ENCODE assay signal across 11 cellular contexts in the genomic region with DNA sequence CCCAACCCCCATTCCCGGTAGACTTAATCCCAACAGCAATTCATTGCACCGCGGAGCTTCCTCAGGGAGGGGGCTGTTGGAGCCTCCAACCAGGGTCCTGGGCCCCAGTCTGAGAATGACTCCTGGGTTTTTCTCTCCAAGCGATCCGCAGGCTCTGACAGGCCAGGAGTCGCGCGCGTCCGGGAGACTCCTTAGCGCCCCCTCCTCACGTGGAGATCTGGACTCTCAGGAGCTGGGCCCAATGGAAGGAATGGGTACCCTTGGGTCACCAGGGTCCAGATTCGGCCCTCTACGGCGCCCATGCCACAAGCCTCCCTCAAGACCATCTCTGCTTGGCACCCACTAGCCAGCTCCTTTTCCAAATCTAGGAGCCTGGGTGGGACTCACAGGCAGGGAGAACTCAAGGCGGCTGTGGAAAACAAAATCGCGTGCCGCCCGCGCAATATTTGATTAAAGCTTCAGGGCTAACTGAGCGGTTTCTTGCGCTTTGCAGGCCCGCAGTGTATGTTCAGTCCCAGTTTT. TPM values are rescaled to one million over a fixed set of nuclear protein-coding genes. Genes with fewer than 3 reads are reported as not detected.
A peak's percentile ranks its signal among the peaks of the same experiment; 100 is the strongest.
DNase-seq lines count a peak whose midpoint lies in the region; ATAC-seq, FAIRE-seq and TF ChIP-seq lines count a peak whose summit lies in the region.
"Had no signal": no experiment of that assay in that cellular context is flagged by ENCODE, and none has a peak within 500 bp of the region (broad histone marks: within the 10 kb centered on the region; RNA-seq: fewer than 3 reads in every experiment).

No MANE protein-coding gene starts in this region.

- H3K4me3 Mint-ChIP-seq in CD4-positive, alpha-beta memory T cell = peak overlapping the region in 5 of 8 donors; percentile 8 to 67 (median 44)
- H3K4me3 Mint-ChIP-seq in progenitor cell of endocrine pancreas (ENCODE audit: low read depth) = peak overlapping the region; percentile 65

- POLR2A ChIA-PET in CD4-positive, alpha-beta memory T cell (lab: Charles Lee; ENCODE audit: partially characterized antibody) = no interaction called here

- CTCF ChIA-PET in CD4-positive, alpha-beta memory T cell (lab: Charles Lee; ENCODE audit: partially characterized antibody) = no interaction called here

- peaks cover 0 to 62% (median 28%) of the 10 kb centered on the region in 8 donors for H3K9me3 Mint-ChIP-seq in CD4-positive, alpha-beta memory T cell
- no peaks in the 10 kb centered on the region for H3K9me3 Mint-ChIP-seq in progenitor cell of endocrine pancreas (ENCODE audit: low read depth)

- H3K4me3 ChIP-seq in CD4-positive, alpha-beta memory T cell (ENCODE audit: low read length in 2 of 2) = no peak overlapping the region
- H3K4me3 ChIP-seq in WI38 (ENCODE audit: low read depth, low read length) = peak overlapping the region; percentile 56
- H3K4me3 ChIP-seq in heart right ventricle = peak overlapping the region; percentile 14 to 90 (median 74)

- no peak for TF ChIP-seq CTCF in WI38 (IDR thresholded peaks at IDR 0.05; ENCODE audit: low read depth, low read length)
- peak in 1 of 9 donors; percentile 13 for TF ChIP-seq CTCF in heart right ventricle (IDR thresholded peaks at IDR 0.05)
- TF ChIP-seq CTCF in progenitor cell of endocrine pancreas (IDR thresholded peaks at IDR 0.05; ENCODE audit: unreplicated experiment) = no peak

- peaks cover 14% of the 10 kb centered on the region for H3K4me1 ChIP-seq in CD4-positive, alpha-beta memory T cell (ENCODE audit: insufficient read depth, low read length)
- peaks cover 0 to 51% (median 36%) of the 10 kb centered on the region in 9 donors for H3K4me1 ChIP-seq in heart right ventricle

- peaks cover 10 to 51% (median 26%) of the 10 kb centered on the region in 4 donors for H3K4me1 Mint-ChIP-seq in CD4-positive, alpha-beta memory T cell
- peaks cover 10% of the 10 kb centered on the region for H3K4me1 Mint-ChIP-seq in progenitor cell of endocrine pancreas (ENCODE audit: low read depth)

- no peaks in the 10 kb centered on the region for H3K36me3 ChIP-seq in CD4-positive, alpha-beta memory T cell (ENCODE audit: insufficient read depth, low read length)
- H3K36me3 ChIP-seq in heart right ventricle = peaks cover 0 to 12% (median 0%) of the 10 kb centered on the region in 9 donors

- peak overlapping the region in 2 of 7 donors; percentile 55 to 74 for H3K27ac Mint-ChIP-seq in CD4-positive, alpha-beta memory T cell
- peak overlapping the region; percentile 85 for H3K27ac Mint-ChIP-seq in progenitor cell of endocrine pancreas

- no peak for FAIRE-seq in GM19239 (lab: Jason Lieb, UNC)

- H3K36me3 Mint-ChIP-seq in CD4-positive, alpha-beta memory T cell = peaks cover 0 to 5% of the 10 kb centered on the region in 2 donors
- H3K36me3 Mint-ChIP-seq in progenitor cell of endocrine pancreas (ENCODE audit: insufficient read depth) = no peaks in the 10 kb centered on the region

- H3K9me3 ChIP-seq in CD4-positive, alpha-beta memory T cell (ENCODE audit: control insufficient read depth in 1 of 2, low read length in 2 of 2) = no peaks in the 10 kb centered on the region
- no peaks in the 10 kb centered on the region for H3K9me3 ChIP-seq in heart right ventricle

- intact Hi-C loops in CD4-positive, alpha-beta memory T cell (cut with micrococcal nuclease) = no loop called here
- intact Hi-C loops in heart right ventricle (cut with DNase I) = loop anchor here in 1 of 10 donors (5.0 to 10.0 kb wide), 2 partner anchors 634 to 692 kb away; no protein-coding TSS in a partner anchor

- DNase-seq in CD4-positive, alpha-beta memory T cell = no peak
- DNase-seq in heart right ventricle = peak in 1 of 2 donors; percentile 36
- no peak for DNase-seq in progenitor cell of endocrine pancreas (ENCODE audit: low spot score, unreplicated experiment)
- no peak for DNase-seq in GF-D8 (lab: John Stamatoyannopoulos, UW)
- DNase-seq in GM19239 (ENCODE audit: insufficient read length, low spot score) = no peak
- DNase-seq in effector CD8-positive, alpha-beta T cell (lab: John Stamatoyannopoulos, UW) = no peak
- DNase-seq: cerebellar nuclear complex, DND-41, NCI-H2081 treated with DMSO at 0.1 percent for 48 hours had no signal

- 8 to 17% methylated on average over 24 of the region's 24 CpGs for WGBS in heart right ventricle, 2 donors

- H3K27me3 Mint-ChIP-seq in CD4-positive, alpha-beta memory T cell = peaks cover 75 to 84% of the 10 kb centered on the region in 2 donors
- peaks cover 98% of the 10 kb centered on the region for H3K27me3 Mint-ChIP-seq in progenitor cell of endocrine pancreas

- H3K27ac ChIP-seq in CD4-positive, alpha-beta memory T cell (ENCODE audit: low read depth, low read length) = no peak overlapping the region
- peak overlapping the region; percentile 84 to 97 (median 96) for H3K27ac ChIP-seq in heart right ventricle

- H3K27me3 ChIP-seq in CD4-positive, alpha-beta memory T cell (ENCODE audit: insufficient read depth, low read length) = peaks cover 97% of the 10 kb centered on the region
- H3K27me3 ChIP-seq in heart right ventricle = peaks cover 0 to 100% (median 40%) of the 10 kb centered on the region in 7 donors

- ATAC-seq in heart right ventricle = peak in 7 of 8 donors; percentile 1 to 7 (median 3)
- no peak for ATAC-seq in HG02885 (IDR thresholded peaks at IDR 0.05; ENCODE audit: poor library complexity, unreplicated experiment)

RNA-seq across cellular contexts. Expression of a gene that starts 7.1 kb away (rescaled TPM):
- not detected for total RNA-seq in CD4-positive, alpha-beta memory T cell
- polyA plus RNA-seq in CD4-positive, alpha-beta memory T cell = not detected
- total RNA-seq in heart right ventricle = 100 to 1,000 TPM in 7 of 10 donors, 10 to 100 TPM in 3; 64.6 to 196 (median 130) TPM
- polyA plus RNA-seq in heart right ventricle = 10 to 100 TPM; 48.6 to 90.7 TPM
- total RNA-seq in progenitor cell of endocrine pancreas = 2.5 and 3.9 TPM in 2 replicates

Comparison
In these comparisons a context has a peak if more than half of its experiments do, and no peak if none do; other contexts are left out.
1. H3K4me3 ChIP-seq: peak in WI38 (single experiment) and heart right ventricle (10 of 10); none in CD4-positive, alpha-beta memory T cell (0 of 2).
2. RNA of a gene that starts 7.1 kb away (total RNA-seq): 64.6 to 196 TPM in heart right ventricle; 2.5 to 3.9 TPM in progenitor cell of endocrine pancreas and not detected in CD4-positive, alpha-beta memory T cell; every median in the first group is over 10 times any median in the second.